10 cellular contexts compared by ENCODE assay signal in the genomic region with DNA sequence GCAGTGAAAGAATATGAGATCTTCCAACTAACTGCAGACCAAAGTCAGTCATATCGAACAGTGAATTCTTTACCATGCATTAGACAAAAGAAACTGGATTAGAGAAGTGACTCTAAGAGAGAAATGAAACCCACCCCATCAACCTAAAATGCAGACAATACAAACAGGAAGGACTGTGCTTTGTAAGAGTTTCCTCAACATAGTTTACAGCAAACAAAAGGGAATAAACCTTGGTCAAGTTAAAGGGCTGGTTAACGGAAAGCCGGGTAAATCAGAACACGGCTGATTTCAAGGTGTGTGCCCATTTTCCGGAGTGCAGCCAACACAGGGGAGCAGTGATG. TPM values are rescaled to one million over a fixed set of nuclear protein-coding genes. Genes with fewer than 3 reads are reported as not detected.
A peak's percentile ranks its signal among the peaks of the same experiment; 100 is the strongest.
DNase-seq lines count a peak whose midpoint lies in the region; ATAC-seq and TF ChIP-seq lines count a peak whose summit lies in the region.
"Had no signal": no experiment of that assay in that cellular context is flagged by ENCODE, and none has a peak within 500 bp of the region (broad histone marks: within the 10 kb centered on the region; RNA-seq: fewer than 3 reads in every experiment).

No MANE protein-coding gene starts in this region.

- H3K4me1 Mint-ChIP-seq in glutamatergic neuron (ENCODE audit: low read depth, unreplicated experiment) = peaks cover 61% of the 10 kb centered on the region

- no peaks in the 10 kb centered on the region for H3K27me3 ChIP-seq in BLaER1 treated with 17β-estradiol and CSF1 and Interleukin-3, amounts not matched to agents 10 nM and 100 nM

- H3K27ac ChIP-seq in BLaER1 treated with 17β-estradiol and CSF1 and Interleukin-3, amounts not matched to agents 10 nM and 100 nM = peak overlapping the region; percentile 79 to 95 (median 90)

- peak overlapping the region; percentile 63 to 93 (median 82) for H3K4me2 ChIP-seq in BLaER1 treated with 17β-estradiol and CSF1 and Interleukin-3, amounts not matched to agents 10 nM and 100 nM

- H3K9me3 Mint-ChIP-seq in glutamatergic neuron (ENCODE audit: unreplicated experiment) = peaks cover 3% of the 10 kb centered on the region

- peaks cover 15 to 29% (median 20%) of the 10 kb centered on the region in 11 experiments for H3K9me3 ChIP-seq in BLaER1 treated with 17β-estradiol and CSF1 and Interleukin-3, amounts not matched to agents 10 nM and 100 nM (replicated peaks in 1 of 11)

- ATAC-seq in HG03342 (IDR thresholded peaks at IDR 0.05; ENCODE audit: unreplicated experiment) = peak; percentile 78
- ATAC-seq: Panc1 had no signal

- H4K20me1 ChIP-seq in BLaER1 treated with 17β-estradiol and CSF1 and Interleukin-3, amounts not matched to agents 10 nM and 100 nM = no peaks in the 10 kb centered on the region

- H3K9ac ChIP-seq in BLaER1 treated with 17β-estradiol and CSF1 and Interleukin-3, amounts not matched to agents 10 nM and 100 nM = peak overlapping the region; percentile 34 to 80 (median 71); a peak in 20 of 22 replicates

- DNase-seq in GM20000 (ENCODE audit: low spot score) (peak; percentile 9), glutamatergic neuron (no peak), anterior cingulate cortex (lab: John Stamatoyannopoulos, UW) (no peak), HuH-7.5 (ENCODE audit: low spot score) (no peak), NCI-H187 treated with DMSO at 0.1 percent for 48 hours (lab: John Stamatoyannopoulos, UW) (no peak), SW480 (ENCODE audit: low spot score) (no peak)
- DNase-seq: cerebellar nuclear complex had no signal

- H3K36me3 ChIP-seq in BLaER1 treated with 17β-estradiol and CSF1 and Interleukin-3, amounts not matched to agents 10 nM and 100 nM = peaks cover 0 to 21% (median 5%) of the 10 kb centered on the region in 11 experiments; a peak in 8 of 22 replicates

- peak overlapping the region; percentile 30 for H3K27ac Mint-ChIP-seq in glutamatergic neuron (ENCODE audit: unreplicated experiment)

- H3K4me1 ChIP-seq in BLaER1 treated with 17β-estradiol and CSF1 and Interleukin-3, amounts not matched to agents 10 nM and 100 nM = peaks cover 35 to 98% (median 78%) of the 10 kb centered on the region in 10 experiments

- TF ChIP-seq CTCF in GM20000 (IDR thresholded peaks at IDR 0.05; ENCODE audit: extremely low read depth, missing control alignments) (no peak), glutamatergic neuron (IDR thresholded peaks at IDR 0.05; ENCODE audit: partially characterized antibody, unreplicated experiment) (no peak)

- H3K4me3 ChIP-seq in BLaER1 treated with 17β-estradiol and CSF1 and Interleukin-3, amounts not matched to agents 10 nM and 100 nM = peak overlapping the region in 1 of 10 experiments; percentile 0; a peak in 1 of 20 replicates

- H3K4me3 Mint-ChIP-seq in glutamatergic neuron (ENCODE audit: unreplicated experiment) = peak overlapping the region; percentile 13

- H3K27me3 Mint-ChIP-seq in glutamatergic neuron (ENCODE audit: unreplicated experiment) = peaks cover 5% of the 10 kb centered on the region

- H3K36me3 Mint-ChIP-seq in glutamatergic neuron (ENCODE audit: unreplicated experiment) = no peaks in the 10 kb centered on the region

RNA-seq across cellular contexts. Expression of a gene that starts 39.2 kb away (rescaled TPM):
- total RNA-seq in glutamatergic neuron (ENCODE audit: unreplicated experiment) = 177 TPM
